Comparison of ENCODE assay signal across 18 cellular contexts in the genomic region with DNA sequence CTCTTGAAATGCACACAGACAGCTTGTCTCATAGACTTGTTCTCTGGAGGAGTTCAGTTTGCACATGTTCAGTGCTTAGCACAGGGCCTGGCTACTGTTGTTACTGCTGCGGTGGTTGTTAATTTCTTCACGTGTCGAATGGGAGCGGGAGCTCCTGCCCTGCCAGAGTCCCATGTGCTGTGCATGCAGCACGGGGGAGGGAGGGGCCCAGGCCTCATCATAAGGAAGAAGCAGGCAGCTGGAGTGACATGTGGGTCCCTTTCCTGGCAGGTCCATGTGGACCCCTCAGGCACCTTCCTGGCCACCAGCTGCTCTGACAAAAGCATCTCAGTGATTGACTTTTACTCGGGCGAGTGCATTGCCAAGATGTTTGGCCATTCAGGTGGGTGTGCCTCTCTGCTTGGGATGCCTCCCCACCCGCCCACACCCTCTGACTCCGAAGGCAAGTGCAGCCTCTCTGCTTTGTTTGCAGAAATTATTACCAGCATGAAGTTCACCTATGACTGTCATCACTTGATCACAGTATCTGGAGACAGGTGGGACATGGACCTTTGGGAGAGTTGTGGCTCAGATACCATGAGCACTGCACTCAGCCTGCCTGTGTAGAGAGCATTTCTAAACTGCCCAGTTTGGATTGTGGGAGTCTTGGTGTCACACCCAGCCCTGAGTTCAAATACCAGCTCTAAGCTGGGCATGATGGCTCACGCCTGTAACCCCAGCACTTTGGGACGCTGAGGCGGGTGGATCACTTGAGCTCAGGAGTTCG. TPM values are rescaled to one million over a fixed set of nuclear protein-coding genes. Genes with fewer than 3 reads are reported as not detected.
A peak's percentile ranks its signal among the peaks of the same experiment; 100 is the strongest.
DNase-seq lines count a peak whose midpoint lies in the region; ATAC-seq and TF ChIP-seq lines count a peak whose summit lies in the region.
"Had no signal": no experiment of that assay in that cellular context is flagged by ENCODE, and none has a peak within 500 bp of the region (broad histone marks: within the 10 kb centered on the region; RNA-seq: fewer than 3 reads in every experiment).

No MANE protein-coding gene starts in this region.

- H3K27me3 ChIP-seq in H7 (ENCODE audit: control insufficient read depth, insufficient read depth, low read length) = no peaks in the 10 kb centered on the region

- no peak overlapping the region for H3K4me3 ChIP-seq in HEK293 (ENCODE audit: low read depth, low read length)
- H3K4me3 ChIP-seq in H7 (ENCODE audit: insufficient read depth, low read depth, low read length) = no peak overlapping the region
- H3K4me3 ChIP-seq: HAP-1, K562 had no signal

- no peaks in the 10 kb centered on the region for H3K4me1 Mint-ChIP-seq in nephron progenitor cell
- peaks cover 13 to 15% of the 10 kb centered on the region in 2 donors for H3K4me1 Mint-ChIP-seq in stimulated activated naive B cell treated with anti-CD40 and anti-IgM and Interleukin-4, amounts not matched to agents 10 μg/mL and 1 μg/mL and 100 μg/mL, for 72 hours
- H3K4me1 Mint-ChIP-seq: CD14-positive monocyte had no signal

- no peaks in the 10 kb centered on the region for H3K9me3 ChIP-seq in HEK293 (ENCODE audit: control insufficient read depth, insufficient read depth, low read depth, low read length)
- H3K9me3 ChIP-seq: HAP-1 had no signal

- H3K27ac ChIP-seq in HEK293 (ENCODE audit: extremely low read depth, low read depth, low read length) = no peak overlapping the region
- H3K27ac ChIP-seq in caudate nucleus (ENCODE audit: low read depth, low read length) = no peak overlapping the region

- H3K36me3 Mint-ChIP-seq in nephron progenitor cell (ENCODE audit: low read depth) = peaks cover 20% of the 10 kb centered on the region
- peaks cover 13 to 30% of the 10 kb centered on the region in 2 donors for H3K36me3 Mint-ChIP-seq in stimulated activated naive B cell treated with anti-CD40 and anti-IgM and Interleukin-4, amounts not matched to agents 10 μg/mL and 1 μg/mL and 100 μg/mL, for 72 hours
- H3K36me3 Mint-ChIP-seq: CD4-positive, alpha-beta memory T cell had no signal

- peak overlapping the region; percentile 22 for H3K27ac Mint-ChIP-seq in nephron progenitor cell
- peak overlapping the region; percentile 42 for H3K27ac Mint-ChIP-seq in stimulated activated naive B cell treated with anti-CD40 and anti-IgM and Interleukin-4, amounts not matched to agents 10 μg/mL and 1 μg/mL and 100 μg/mL, for 72 hours

- no peak overlapping the region for H3K4me3 Mint-ChIP-seq in nephron progenitor cell
- H3K4me3 Mint-ChIP-seq in stimulated activated naive B cell treated with anti-CD40 and anti-IgM and Interleukin-4, amounts not matched to agents 10 μg/mL and 1 μg/mL and 100 μg/mL, for 72 hours = no peak overlapping the region
- H3K4me3 Mint-ChIP-seq: CD14-positive monocyte; CD4-positive, alpha-beta memory T cell had no signal

- no peaks in the 10 kb centered on the region for H3K27me3 Mint-ChIP-seq in nephron progenitor cell (ENCODE audit: low read depth, poor library complexity)
- no peaks in the 10 kb centered on the region for H3K27me3 Mint-ChIP-seq in stimulated activated naive B cell treated with anti-CD40 and anti-IgM and Interleukin-4, amounts not matched to agents 10 μg/mL and 1 μg/mL and 100 μg/mL, for 72 hours
- H3K27me3 Mint-ChIP-seq: CD4-positive, alpha-beta memory T cell had no signal

- peaks cover 92 to 100% of the 10 kb centered on the region in 2 experiments for H3K36me3 ChIP-seq in HEK293 (ENCODE audit: control insufficient read depth in 2 of 2, insufficient read depth in 1 of 2, low read length in 2 of 2)
- peaks cover 44% of the 10 kb centered on the region for H3K36me3 ChIP-seq in H7 (replicated peaks; ENCODE audit: control insufficient read depth, insufficient read depth, low read length)

- TF ChIP-seq CTCF in HEK293 (tag by site-specific recombination; IDR thresholded peaks at IDR 0.05) (no peak), nephron progenitor cell (IDR thresholded peaks at IDR 0.05) (no peak)

- no peaks in the 10 kb centered on the region for H3K4me1 ChIP-seq in HEK293 (ENCODE audit: control insufficient read depth, insufficient read depth, low read length)
- H3K4me1 ChIP-seq: HAP-1 had no signal

- CTCF ChIA-PET in HEK293 (lab: Yijun Ruan, JAX) = interaction anchor here (1.4 to 1.5 kb wide), 2 partner anchors 30 to 37 kb away, joined by 4 to 5 read pairs; no protein-coding TSS in a partner anchor

- POLR2A ChIA-PET in HEK293 (lab: Yijun Ruan, JAX) = no interaction called here

- no peak for DNase-seq in nephron progenitor cell
- DNase-seq in stimulated activated naive B cell treated with anti-CD40 and anti-IgM and Interleukin-4, amounts not matched to agents 10 μg/mL and 1 μg/mL and 100 μg/mL, for 72 hours = no peak
- DNase-seq in caudate nucleus (lab: John Stamatoyannopoulos, UW) = no peak
- DNase-seq in H7 = no peak
- DNase-seq: AML-193; CD4-positive, alpha-beta memory T cell; DMS153; DMS79; GDM1; IMR-90 had no signal

- ATAC-seq in esophagus mucosa (peak; percentile 60), GM18517 (IDR thresholded peaks at IDR 0.05; ENCODE audit: unreplicated experiment) (no peak)
- ATAC-seq in stimulated activated naive B cell treated with anti-CD40 and anti-IgM and Interleukin-4, amounts not matched to agents 10 μg/mL and 1 μg/mL and 100 μg/mL, for 72 hours (replicated peaks) = no peak
- ATAC-seq: K562 had no signal

- H3K9me3 Mint-ChIP-seq in nephron progenitor cell = no peaks in the 10 kb centered on the region
- H3K9me3 Mint-ChIP-seq in stimulated activated naive B cell treated with anti-CD40 and anti-IgM and Interleukin-4, amounts not matched to agents 10 μg/mL and 1 μg/mL and 100 μg/mL, for 72 hours = no peaks in the 10 kb centered on the region
- H3K9me3 Mint-ChIP-seq: CD14-positive monocyte; CD4-positive, alpha-beta memory T cell had no signal

TF ChIP-seq in HEK293, 187 proteins besides CTCF, POLR2A, EP300 and RAD21:
- TF ChIP-seq ZFHX2 (tag by site-specific recombination; conservative IDR thresholded peaks at IDR 0.05) (peak; percentile 40; the same call in 1 of the 2 replicates), KLF1 (tag by site-specific recombination; IDR thresholded peaks at IDR 0.05) (peak; percentile 89), ZEB2 (tag by site-specific recombination; IDR thresholded peaks at IDR 0.05) (no peak), INSM2 (tag by site-specific recombination; IDR thresholded peaks at IDR 0.05) (no peak), EGR2 (tag by site-specific recombination; IDR thresholded peaks at IDR 0.05; ENCODE audit: low read depth) (peak; percentile 27; the same call in 1 of the 2 replicates), ZNF132 (tag by site-specific recombination; IDR thresholded peaks at IDR 0.05; ENCODE audit: borderline replicate concordance) (no peak), ZXDB (tag by site-specific recombination; IDR thresholded peaks at IDR 0.05) (no peak), ZNF324 (tag by site-specific recombination; IDR thresholded peaks at IDR 0.05) (no peak)

RNA-seq across cellular contexts. Expression of gene OVOL3, which starts 19.8 kb away (rescaled TPM):
- total RNA-seq in esophagus mucosa = not detected
- not detected in 2 replicates for total RNA-seq in H7 (2014; rRNA removed; shearing (Covaris generic))
- total RNA-seq: CD4-positive, alpha-beta memory T cell; Daoy; H1; IMR-90; K562 had no signal

RNA-seq across cellular contexts. Expression of gene POLR2I, which starts 23.6 kb away (rescaled TPM):
- total RNA-seq in esophagus mucosa = 72.0 TPM
- 121 and 129 TPM in 2 replicates for total RNA-seq in H7 (2014; rRNA removed; shearing (Covaris generic))

RNA-seq across cellular contexts. Expression of gene TBCB, which starts 24.2 kb away (rescaled TPM):
- 81.5 TPM for total RNA-seq in esophagus mucosa
- 179 and 202 TPM in 2 replicates for total RNA-seq in H7 (2014; rRNA removed; shearing (Covaris generic))

RNA-seq across cellular contexts. Expression of gene WDR62, which starts 36.4 kb away (rescaled TPM):
- total RNA-seq in esophagus mucosa = 2.4 TPM
- total RNA-seq in H7 (2014; rRNA removed; shearing (Covaris generic)) = 27.0 and 35.1 TPM in 2 replicates

RNA-seq across cellular contexts. Expression of gene THAP8, which starts 37.0 kb away (rescaled TPM):
- total RNA-seq in esophagus mucosa = 3.0 TPM
- 2.9 and 5.4 TPM in 2 replicates for total RNA-seq in H7 (2014; rRNA removed; shearing (Covaris generic))
